In the genomic region with DNA sequence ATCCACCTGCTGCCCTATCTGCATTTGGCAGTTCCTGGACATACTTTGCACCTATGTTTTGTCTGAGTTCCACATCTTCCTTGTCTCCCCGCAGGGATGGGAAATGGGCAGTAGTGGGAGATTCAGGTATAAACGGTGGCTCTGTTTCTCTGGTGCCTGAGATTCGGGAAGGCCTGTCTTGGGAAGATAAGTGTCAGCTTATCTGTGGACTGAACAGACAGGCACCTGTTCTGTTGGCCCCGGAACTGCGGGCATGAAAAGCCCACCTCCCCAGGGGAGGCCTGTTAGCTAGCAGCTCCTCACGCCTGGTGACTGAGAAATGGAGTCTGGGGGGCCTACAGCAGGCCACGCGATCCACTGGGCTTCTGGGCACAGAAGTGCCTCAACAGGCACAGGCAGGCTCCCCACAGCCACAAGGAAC, we compare ENCODE assay signal across 10 cellular contexts. TPM values are rescaled to one million over a fixed set of nuclear protein-coding genes. Genes with fewer than 3 reads are reported as not detected.
DNase-seq lines count a peak whose midpoint lies in the region; ATAC-seq and TF ChIP-seq lines count a peak whose summit lies in the region.
"Had no signal": no experiment of that assay in that cellular context is flagged by ENCODE, and none has a peak within 500 bp of the region (broad histone marks: within the 10 kb centered on the region; RNA-seq: fewer than 3 reads in every experiment).

No MANE protein-coding gene starts in this region.

- no peaks in the 10 kb centered on the region for H3K9me3 Mint-ChIP-seq in T-helper 1 cell treated with Interleukin-12 subunit alpha and Interleukin-12 subunit beta and Interleukin-4 antibody, amounts not matched to agents 30 μg/mL and 1 μg/mL, for 36 hours
- H3K9me3 Mint-ChIP-seq in activated naive CD4-positive, alpha-beta T cell treated with anti-CD3 and anti-CD28 coated beads, Interleukin-2, amount 50 U/mL, for 72 hours, result no peaks in the 10 kb centered on the region

- peak overlapping the region; percentile 9 to 47 for H3K4me3 ChIP-seq in left lung
- H3K4me3 ChIP-seq in suprapubic skin, result peak overlapping the region; percentile 60

- ATAC-seq in activated naive CD4-positive, alpha-beta T cell treated with anti-CD3 and anti-CD28 coated beads, Interleukin-2, amount 50 U/mL, for 72 hours, result no peak
- ATAC-seq in left lung, result no peak
- ATAC-seq in HG02678 (IDR thresholded peaks at IDR 0.05; ENCODE audit: unreplicated experiment), result no peak

- intact Hi-C loops in left lung (cut with DNase I), result no loop called here

- DNase-seq in T-helper 1 cell, result no peak
- no peak for DNase-seq in activated naive CD4-positive, alpha-beta T cell treated with anti-CD3 and anti-CD28 coated beads, Interleukin-2, amount 50 U/mL, for 72 hours (ENCODE audit: low spot score in 2 of 2)
- no peak for DNase-seq in left lung
- peak in 1 of 2 donors; percentile 59 for DNase-seq in suprapubic skin (ENCODE audit: low spot score in 2 of 2)
- DNase-seq in LoVo (ENCODE audit: low spot score), result no peak
- no peak for DNase-seq in SKM-1 treated with dmso at 0.1 percent for 144 hours (lab: John Stamatoyannopoulos, UW; ENCODE audit: unreplicated experiment)

- H3K36me3 ChIP-seq in left lung (peaks cover 3 to 58% of the 10 kb centered on the region in 2 donors), suprapubic skin (peaks cover 40% of the 10 kb centered on the region)

- peak overlapping the region; percentile 83 to 93 for H3K27ac ChIP-seq in left lung
- H3K27ac ChIP-seq in suprapubic skin, result peak overlapping the region; percentile 93

- 49% methylated on average over 4 of the region's 8 CpGs for WGBS in suprapubic skin

- H3K27me3 Mint-ChIP-seq in T-helper 1 cell treated with Interleukin-12 subunit alpha and Interleukin-12 subunit beta and Interleukin-4 antibody, amounts not matched to agents 30 μg/mL and 1 μg/mL, for 36 hours (ENCODE audit: low read depth), result no peaks in the 10 kb centered on the region

- no peak overlapping the region for H3K4me3 Mint-ChIP-seq in T-helper 1 cell treated with Interleukin-12 subunit alpha and Interleukin-12 subunit beta and Interleukin-4 antibody, amounts not matched to agents 30 μg/mL and 1 μg/mL, for 36 hours

- H3K36me3 Mint-ChIP-seq in T-helper 1 cell treated with Interleukin-12 subunit alpha and Interleukin-12 subunit beta and Interleukin-4 antibody, amounts not matched to agents 30 μg/mL and 1 μg/mL, for 36 hours (ENCODE audit: low read depth), result peaks cover 37% of the 10 kb centered on the region
- peaks cover 35 to 46% of the 10 kb centered on the region in 2 donors for H3K36me3 Mint-ChIP-seq in activated naive CD4-positive, alpha-beta T cell treated with anti-CD3 and anti-CD28 coated beads, Interleukin-2, amount 50 U/mL, for 72 hours

- TF ChIP-seq EP300 in suprapubic skin (IDR thresholded peaks at IDR 0.05), result no peak

- TF ChIP-seq CTCF in left lung (IDR thresholded peaks at IDR 0.05) (no peak), suprapubic skin (IDR thresholded peaks at IDR 0.05) (no peak)

- H3K4me1 ChIP-seq in left lung (peaks cover 42 to 86% of the 10 kb centered on the region in 2 donors), suprapubic skin (peaks cover 85% of the 10 kb centered on the region)

- H3K27ac Mint-ChIP-seq in T-helper 1 cell treated with Interleukin-12 subunit alpha and Interleukin-12 subunit beta and Interleukin-4 antibody, amounts not matched to agents 30 μg/mL and 1 μg/mL, for 36 hours, result peak overlapping the region; percentile 75
- H3K27ac Mint-ChIP-seq in activated naive CD4-positive, alpha-beta T cell treated with anti-CD3 and anti-CD28 coated beads, Interleukin-2, amount 50 U/mL, for 72 hours, result peak overlapping the region; percentile 87 to 89

- H3K27me3 ChIP-seq in left lung (no peaks in the 10 kb centered on the region), suprapubic skin (no peaks in the 10 kb centered on the region)

- TF ChIP-seq POLR2A in suprapubic skin (IDR thresholded peaks at IDR 0.05), result no peak

- H3K9me3 ChIP-seq in left lung, result no peaks in the 10 kb centered on the region
- H3K9me3 ChIP-seq in suprapubic skin, result no peaks in the 10 kb centered on the region
- H3K9me3 ChIP-seq: mucosa of descending colon had no signal

- peaks cover 46% of the 10 kb centered on the region for H3K4me1 Mint-ChIP-seq in T-helper 1 cell treated with Interleukin-12 subunit alpha and Interleukin-12 subunit beta and Interleukin-4 antibody, amounts not matched to agents 30 μg/mL and 1 μg/mL, for 36 hours (ENCODE audit: low read depth)

RNA-seq across cellular contexts. Expression of a gene that starts 5.8 kb away (rescaled TPM):
- total RNA-seq in activated naive CD4-positive, alpha-beta T cell treated with anti-CD3 and anti-CD28 coated beads, Interleukin-2, amount 50 U/mL, for 72 hours, result 100 to 1,000 TPM; 387 to 423 TPM
- 100 to 1,000 TPM; 113 to 142 TPM for total RNA-seq in left lung
- 100 to 1,000 TPM; 161 to 232 (median 207) TPM for total RNA-seq in suprapubic skin

RNA-seq across cellular contexts. Expression of a gene that starts 6.1 kb away (rescaled TPM):
- total RNA-seq in activated naive CD4-positive, alpha-beta T cell treated with anti-CD3 and anti-CD28 coated beads, Interleukin-2, amount 50 U/mL, for 72 hours, result 10 to 100 TPM; 69.0 to 76.3 TPM
- total RNA-seq in left lung, result 10 to 100 TPM; 36.3 to 46.6 TPM
- 10 to 100 TPM; 12.3 to 27.0 (median 22.1) TPM for total RNA-seq in suprapubic skin

RNA-seq across cellular contexts. Expression of a gene that starts 13.5 kb away (rescaled TPM):
- total RNA-seq in activated naive CD4-positive, alpha-beta T cell treated with anti-CD3 and anti-CD28 coated beads, Interleukin-2, amount 50 U/mL, for 72 hours, result 100 to 1,000 TPM; 320 to 609 TPM
- total RNA-seq in left lung (100 to 1,000 TPM in 1 of 2 donors, 10 to 100 TPM in 1; 74.6 to 145 TPM), suprapubic skin (10 to 100 TPM; 18.5 to 59.1 (median 39.4) TPM)

RNA-seq across cellular contexts. Expression of a gene that starts 20.8 kb away (rescaled TPM):
- total RNA-seq in activated naive CD4-positive, alpha-beta T cell treated with anti-CD3 and anti-CD28 coated beads, Interleukin-2, amount 50 U/mL, for 72 hours, result 100 to 1,000 TPM; 229 to 609 TPM
- total RNA-seq in left lung (100 to 1,000 TPM; 159 to 194 TPM), suprapubic skin (100 to 1,000 TPM; 251 to 495 (median 436) TPM)

RNA-seq across cellular contexts. Expression of a gene that starts 21.0 kb away (rescaled TPM):
- not detected for total RNA-seq in activated naive CD4-positive, alpha-beta T cell treated with anti-CD3 and anti-CD28 coated beads, Interleukin-2, amount 50 U/mL, for 72 hours
- total RNA-seq in left lung (not detected), suprapubic skin (not detected)
- total RNA-seq: mucosa of descending colon, NCI-H460 had no signal
